In genomic region chr16:89918453-89919347, GRCh38 we compare ENCODE assay signal across 8 cellular contexts. TPM values are rescaled to one million over a fixed set of nuclear protein-coding genes. Genes with fewer than 3 reads are reported as not detected.
DNase-seq lines count a peak whose midpoint lies in the region; ATAC-seq, FAIRE-seq and TF ChIP-seq lines count a peak whose summit lies in the region.

Gene MC1R (plus strand): TSS chr16:89918862. CDS start chr16:89919259, 397 bp downstream.

- H3K9ac ChIP-seq in iPS-20b (ENCODE audit: low read depth, low read length) = peak within 1 kb of the TSS; percentile 55; the same call in 1 of the 2 replicates

- no peaks in the 10 kb centered on the region for H3K27me3 ChIP-seq in ACC112 (ENCODE audit: insufficient read depth, low read length)
- peaks cover 47% of the 10 kb centered on the region for H3K27me3 ChIP-seq in iPS-20b (ENCODE audit: insufficient read depth, low read length)
- H3K27me3 ChIP-seq in thoracic aorta (replicated peaks; ENCODE audit: insufficient read depth) = peaks cover 3% of the 10 kb centered on the region

- TF ChIP-seq CTCF in astrocyte of the spinal cord (IDR thresholded peaks at IDR 0.05; ENCODE audit: low read depth, low read length) = peak; percentile 66
- TF ChIP-seq CTCF in thoracic aorta (IDR thresholded peaks at IDR 0.05) = peak; percentile 34

- peak; percentile 54 for FAIRE-seq in GM12892 (lab: Jason Lieb, UNC)

- ATAC-seq in thoracic aorta (ENCODE audit: insufficient number of reproducible peaks, low FRiP score, low read depth) (no peak), HG03521 (IDR thresholded peaks at IDR 0.05; ENCODE audit: unreplicated experiment) (no peak)

- H3K36me3 ChIP-seq in ACC112 (ENCODE audit: insufficient read depth, low read length) (no peaks in the 10 kb centered on the region; the same call in 1 of the 2 replicates), iPS-20b (ENCODE audit: insufficient read depth, low read depth, low read length) (no peaks in the 10 kb centered on the region), thoracic aorta (no peaks in the 10 kb centered on the region)

- peak within 1 kb of the TSS; percentile 67 for H3K4me3 ChIP-seq in ACC112 (ENCODE audit: low read depth, low read length)
- H3K4me3 ChIP-seq in astrocyte of the spinal cord (ENCODE audit: low read depth, low read length) = peak within 1 kb of the TSS; percentile 21
- peak within 1 kb of the TSS; percentile 71 for H3K4me3 ChIP-seq in iPS-20b (ENCODE audit: low read length)
- H3K4me3 ChIP-seq in thoracic aorta = peak within 1 kb of the TSS; percentile 66

- in situ Hi-C loops in astrocyte of the spinal cord (cut with HindIII; ENCODE audit: low sequenced_read_pairs) = no loop called here

- H3K27ac ChIP-seq in ACC112 (ENCODE audit: low read depth, low read length) (peak within 1 kb of the TSS; percentile 66), iPS-20b (ENCODE audit: low read length) (no peak within 1 kb of the TSS), thoracic aorta (no peak within 1 kb of the TSS)

- H3K4me1 ChIP-seq in ACC112 (ENCODE audit: control insufficient read depth, insufficient read depth, low read length, unreplicated experiment) (peaks cover 36% of the 10 kb centered on the region), iPS-20b (ENCODE audit: insufficient read depth, low read length) (peaks cover 10% of the 10 kb centered on the region), thoracic aorta (ENCODE audit: control insufficient read depth in 1 of 2, low read depth in 2 of 2) (peaks cover 16 to 57% of the 10 kb centered on the region in 2 donors)

- TF ChIP-seq POLR2A in GM12892 (IDR thresholded peaks at IDR 0.05; ENCODE audit: low read depth, low read length) = no peak

- H3K9me3 ChIP-seq in iPS-20b (ENCODE audit: insufficient read depth, low read depth, low read length) = no peaks in the 10 kb centered on the region
- no peaks in the 10 kb centered on the region for H3K9me3 ChIP-seq in thoracic aorta

- H2AFZ ChIP-seq in ACC112 (ENCODE audit: low read length, unreplicated experiment) = peak within 1 kb of the TSS; percentile 6

- peak; percentile 58 for DNase-seq in GM12892 (ENCODE audit: insufficient read length)
- DNase-seq in NCI-H2171 treated with DMSO at 0.1 percent for 48 hours (lab: John Stamatoyannopoulos, UW) = peak; percentile 61
- DNase-seq in astrocyte of the spinal cord (ENCODE audit: low read depth, low spot score) = peak; percentile 57
- no peak for DNase-seq in thoracic aorta (ENCODE audit: low spot score)
- DNase-seq in effector CD4-positive, alpha-beta T cell = no peak

- H3K79me2 ChIP-seq in ACC112 (ENCODE audit: control insufficient read depth, insufficient read depth, low read length, unreplicated experiment) = peaks cover 9% of the 10 kb centered on the region

RNA-seq across cellular contexts. Expression of gene MC1R, which starts in this region (rescaled TPM):
- 0.76 TPM for polyA plus RNA-seq in GM12892 (2012; ENCODE audit: missing spikeins)
- 10 to 100 TPM; 13.1 to 19.3 TPM for total RNA-seq in thoracic aorta

Comparison
In these comparisons a context has a peak if more than half of its experiments do, and no peak if none do; other contexts are left out.
1. H3K4me3 ChIP-seq: peak in every context shown above with its lines; median percentile 71 in iPS-20b; 67 in ACC112; 66 in thoracic aorta; 21 in astrocyte of the spinal cord.
2. DNase-seq: peak in GM12892 (single experiment), NCI-H2171 treated with DMSO at 0.1 percent for 48 hours (single experiment) and astrocyte of the spinal cord (single experiment); none in thoracic aorta (single experiment) and effector CD4-positive, alpha-beta T cell (single experiment).